1 cellular context compared by ENCODE assay signal in the genomic region with DNA sequence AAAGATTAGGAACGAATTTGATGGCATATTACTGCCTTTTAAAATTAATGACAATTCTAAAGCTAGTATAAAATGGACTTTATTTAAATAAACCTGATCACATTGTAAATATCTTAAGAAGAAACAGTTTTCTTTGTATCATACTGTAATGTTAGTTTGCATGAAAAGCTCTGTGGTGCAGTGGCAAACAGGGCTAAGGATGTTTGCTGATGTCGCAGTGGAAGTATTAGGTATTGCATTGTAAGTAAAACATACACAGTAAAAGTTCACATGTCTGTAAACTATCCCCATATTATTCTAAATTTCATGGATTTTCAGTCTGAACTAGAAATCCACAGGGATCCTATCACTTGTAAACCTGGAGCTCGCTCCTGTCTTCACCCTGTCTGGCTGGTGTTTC.
TF ChIP-seq lines count a peak whose summit lies in the region.

No MANE protein-coding gene starts in this region.

TF ChIP-seq in WTC11, 78 proteins besides CTCF, POLR2A, EP300 and RAD21 (continued from another document):
- TF ChIP-seq, protein P1, sequence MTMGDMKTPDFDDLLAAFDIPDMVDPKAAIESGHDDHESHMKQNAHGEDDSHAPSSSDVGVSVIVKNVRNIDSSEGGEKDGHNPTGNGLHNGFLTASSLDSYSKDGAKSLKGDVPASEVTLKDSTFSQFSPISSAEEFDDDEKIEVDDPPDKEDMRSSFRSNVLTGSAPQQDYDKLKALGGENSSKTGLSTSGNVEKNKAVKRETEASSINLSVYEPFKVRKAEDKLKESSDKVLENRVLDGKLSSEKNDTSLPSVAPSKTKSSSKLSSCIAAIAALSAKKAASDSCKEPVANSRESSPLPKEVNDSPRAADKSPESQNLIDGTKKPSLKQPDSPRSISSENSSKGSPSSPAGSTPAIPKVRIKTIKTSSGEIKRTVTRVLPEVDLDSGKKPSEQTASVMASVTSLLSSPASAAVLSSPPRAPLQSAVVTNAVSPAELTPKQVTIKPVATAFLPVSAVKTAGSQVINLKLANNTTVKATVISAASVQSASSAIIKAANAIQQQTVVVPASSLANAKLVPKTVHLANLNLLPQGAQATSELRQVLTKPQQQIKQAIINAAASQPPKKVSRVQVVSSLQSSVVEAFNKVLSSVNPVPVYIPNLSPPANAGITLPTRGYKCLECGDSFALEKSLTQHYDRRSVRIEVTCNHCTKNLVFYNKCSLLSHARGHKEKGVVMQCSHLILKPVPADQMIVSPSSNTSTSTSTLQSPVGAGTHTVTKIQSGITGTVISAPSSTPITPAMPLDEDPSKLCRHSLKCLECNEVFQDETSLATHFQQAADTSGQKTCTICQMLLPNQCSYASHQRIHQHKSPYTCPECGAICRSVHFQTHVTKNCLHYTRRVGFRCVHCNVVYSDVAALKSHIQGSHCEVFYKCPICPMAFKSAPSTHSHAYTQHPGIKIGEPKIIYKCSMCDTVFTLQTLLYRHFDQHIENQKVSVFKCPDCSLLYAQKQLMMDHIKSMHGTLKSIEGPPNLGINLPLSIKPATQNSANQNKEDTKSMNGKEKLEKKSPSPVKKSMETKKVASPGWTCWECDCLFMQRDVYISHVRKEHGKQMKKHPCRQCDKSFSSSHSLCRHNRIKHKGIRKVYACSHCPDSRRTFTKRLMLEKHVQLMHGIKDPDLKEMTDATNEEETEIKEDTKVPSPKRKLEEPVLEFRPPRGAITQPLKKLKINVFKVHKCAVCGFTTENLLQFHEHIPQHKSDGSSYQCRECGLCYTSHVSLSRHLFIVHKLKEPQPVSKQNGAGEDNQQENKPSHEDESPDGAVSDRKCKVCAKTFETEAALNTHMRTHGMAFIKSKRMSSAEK (CRISPR knock-in tag; IDR thresholded peaks at IDR 0.05; ENCODE audit: borderline replicate concordance): no peak
- no peak for TF ChIP-seq ELF4 (CRISPR knock-in tag; IDR thresholded peaks at IDR 0.05; ENCODE audit: low read depth)
